Comparison of ENCODE assay signal across 2 cellular contexts in genomic region chr17:1688405-1688804, GRCh38. TPM values are rescaled to one million over a fixed set of nuclear protein-coding genes. Genes with fewer than 3 reads are reported as not detected.
"Had no signal": no experiment of that assay in that cellular context is flagged by ENCODE, and none has a peak within 500 bp of the region (broad histone marks: within the 10 kb centered on the region; RNA-seq: fewer than 3 reads in every experiment).

No MANE protein-coding gene starts in this region.

RNA-seq across cellular contexts. Expression of gene TLCD2, which starts 21.8 kb away (rescaled TPM):
- total RNA-seq: naive thymus-derived CD8-positive, alpha-beta T cell had no signal
- polyA plus RNA-seq: naive thymus-derived CD4-positive, alpha-beta T cell; naive thymus-derived CD8-positive, alpha-beta T cell had no signal
